In genomic region chrX:99384594-99385374, GRCh38 we compare ENCODE assay signal across 30 cellular contexts.
"Had no signal": no experiment of that assay in that cellular context is flagged by ENCODE, and none has a peak within 500 bp of the region (broad histone marks: within the 10 kb centered on the region; RNA-seq: fewer than 3 reads in every experiment).

No MANE protein-coding gene starts in this region.

- H3K27ac Mint-ChIP-seq: naive thymus-derived CD8-positive, alpha-beta T cell; natural killer cell treated with Interleukin-12 subunit alpha and Interleukin-12 subunit beta and Interleukin-15 and Interleukin-18, amount 100 ng/mL, for 72 hours; nephron progenitor cell; progenitor cell of endocrine pancreas; stimulated activated memory B cell treated with anti-CD40 and anti-IgM and Interleukin-4, amounts not matched to agents 10 μg/mL and 1 μg/mL and 100 μg/mL, for 72 hours; stimulated activated naive CD8-positive, alpha-beta T cell treated with anti-CD3 and anti-CD28 coated beads, Interleukin-15, amount 100 ng/mL, for 72 hours; type B pancreatic cell had no signal

- H3K4me1 ChIP-seq: pancreas, psoas muscle, right lobe of liver, sigmoid colon, suprapubic skin, testis, tibial artery, transverse colon, upper lobe of right lung, uterus had no signal

- FAIRE-seq: small intestine had no signal

- H3K9me3 ChIP-seq: neutrophil, pancreas, sigmoid colon, suprapubic skin, testis, transverse colon, upper lobe of right lung, uterus had no signal

- H3K36me3 ChIP-seq: neutrophil, pancreas, right lobe of liver, sigmoid colon, suprapubic skin, tibial artery, transverse colon, upper lobe of right lung, uterus had no signal

- H3K4me3 ChIP-seq: pancreas, psoas muscle, right lobe of liver, sigmoid colon, suprapubic skin, testis, tibial artery, transverse colon, upper lobe of right lung, uterus had no signal

- H3K4me1 Mint-ChIP-seq: naive thymus-derived CD8-positive, alpha-beta T cell; nephron progenitor cell; neural crest cell; stimulated activated memory B cell treated with anti-CD40 and anti-IgM and Interleukin-4, amounts not matched to agents 10 μg/mL and 1 μg/mL and 100 μg/mL, for 72 hours; stimulated activated naive CD8-positive, alpha-beta T cell treated with anti-CD3 and anti-CD28 coated beads, Interleukin-15, amount 100 ng/mL, for 72 hours had no signal

- H3K27ac ChIP-seq: neutrophil, pancreas, psoas muscle, right lobe of liver, sigmoid colon, suprapubic skin, testis, tibial artery, transverse colon, upper lobe of right lung, uterus had no signal

- DNase-seq: naive thymus-derived CD8-positive, alpha-beta T cell; nephron progenitor cell; nucleus accumbens; psoas muscle; right cardiac atrium; right lobe of liver; sigmoid colon; small intestine; stimulated activated CD4-positive, alpha-beta T cell treated with anti-CD3 and anti-CD28 coated beads, Interleukin-12 subunit alpha, Interleukin-12 subunit beta, amount 100 ng/mL, for 4 hours; stimulated activated CD4-positive, alpha-beta T cell treated with anti-CD3 and anti-CD28 coated beads, Interleukin-1b, Interleukin-23, amount 100 ng/mL, for 48 hours; stimulated activated CD4-positive, alpha-beta T cell treated with anti-CD3 and anti-CD28 coated beads, Interleukin-4, amount 100 ng/mL, for 1 hour; stimulated activated CD4-positive, alpha-beta T cell treated with anti-CD3 and anti-CD28 coated beads, Interleukin-4, amount 100 ng/mL, for 4 hours; stimulated activated CD8-positive, alpha-beta memory T cell treated with anti-CD3 and anti-CD28 coated beads, Interleukin-4, amount 100 ng/mL, for 48 hours; stimulated activated naive CD4-positive, alpha-beta T cell; stimulated activated naive CD8-positive, alpha-beta T cell treated with anti-CD3 and anti-CD28 coated beads, Interleukin-15, amount 100 ng/mL, for 72 hours; stimulated activated naive CD8-positive, alpha-beta T cell treated with anti-CD3 and anti-CD28 coated beads, Interleukin-15, Interleukin-2, amounts not matched to agents 100 U/mL and 50 U/mL, for 24 hours; substantia nigra; testis; tibial artery; transverse colon; upper lobe of right lung; uterus had no signal

- H3K36me3 Mint-ChIP-seq: naive thymus-derived CD8-positive, alpha-beta T cell; natural killer cell treated with Interleukin-12 subunit alpha and Interleukin-12 subunit beta and Interleukin-15 and Interleukin-18, amount 100 ng/mL, for 72 hours; stimulated activated memory B cell treated with anti-CD40 and anti-IgM and Interleukin-4, amounts not matched to agents 10 μg/mL and 1 μg/mL and 100 μg/mL, for 72 hours; type B pancreatic cell had no signal

- H3K4me3 Mint-ChIP-seq: naive thymus-derived CD8-positive, alpha-beta T cell; natural killer cell treated with Interleukin-12 subunit alpha and Interleukin-12 subunit beta and Interleukin-15 and Interleukin-18, amount 100 ng/mL, for 72 hours; nephron progenitor cell; neural crest cell; stimulated activated memory B cell treated with anti-CD40 and anti-IgM and Interleukin-4, amounts not matched to agents 10 μg/mL and 1 μg/mL and 100 μg/mL, for 72 hours; stimulated activated naive CD8-positive, alpha-beta T cell treated with anti-CD3 and anti-CD28 coated beads, Interleukin-15, amount 100 ng/mL, for 72 hours; type B pancreatic cell had no signal

- H3K27me3 Mint-ChIP-seq: naive thymus-derived CD8-positive, alpha-beta T cell; natural killer cell treated with Interleukin-12 subunit alpha and Interleukin-12 subunit beta and Interleukin-15 and Interleukin-18, amount 100 ng/mL, for 72 hours; progenitor cell of endocrine pancreas; stimulated activated memory B cell treated with anti-CD40 and anti-IgM and Interleukin-4, amounts not matched to agents 10 μg/mL and 1 μg/mL and 100 μg/mL, for 72 hours; stimulated activated naive CD8-positive, alpha-beta T cell treated with anti-CD3 and anti-CD28 coated beads, Interleukin-15, amount 100 ng/mL, for 72 hours; type B pancreatic cell had no signal
